11 cellular contexts compared by ENCODE assay signal in genomic region chr3:65548848-65549625, GRCh38.
DNase-seq lines count a peak whose midpoint lies in the region; ATAC-seq, FAIRE-seq and TF ChIP-seq lines count a peak whose summit lies in the region.
"Had no signal": no experiment of that assay in that cellular context is flagged by ENCODE, and none has a peak within 500 bp of the region (broad histone marks: within the 10 kb centered on the region; RNA-seq: fewer than 3 reads in every experiment).

No MANE protein-coding gene starts in this region.

- no CpG with 5 or more reads among the region's 71 CpGs for WGBS in trophoblast cell (ENCODE audit: extremely low coverage, insufficient coverage, insufficient read length)

- H3K27me3 ChIP-seq in BJ (ENCODE audit: control insufficient read depth, insufficient read depth, low read length) (no peaks in the 10 kb centered on the region), left ventricle myocardium inferior (ENCODE audit: low read depth) (no peaks in the 10 kb centered on the region), trophoblast cell (ENCODE audit: insufficient read depth, low read length) (peaks cover 24% of the 10 kb centered on the region)

- DNase-seq in BJ (ENCODE audit: low read depth) (no peak), left ventricle myocardium inferior (peak; percentile 45), trophoblast cell (no peak), GM19239 (ENCODE audit: insufficient read length, low spot score) (no peak), inferior parietal cortex (ENCODE audit: extremely low spot score) (no peak)
- DNase-seq: stimulated activated CD4-positive, alpha-beta T cell treated with anti-CD3 and anti-CD28 coated beads, Interleukin-2, amount 100 ng/mL, for 48 hours had no signal

- H2BK12ac ChIP-seq in trophoblast cell (ENCODE audit: low read length): no peak overlapping the region

- ATAC-seq in GM21737 (IDR thresholded peaks at IDR 0.05; ENCODE audit: unreplicated experiment) (no peak), GM18870 (IDR thresholded peaks at IDR 0.05; ENCODE audit: unreplicated experiment) (no peak)

- H3K14ac ChIP-seq in trophoblast cell (ENCODE audit: low read length): no peak overlapping the region

- CTCF ChIA-PET in BJ (lab: Yijun Ruan, JAX): interaction anchor here (0.7 to 1.4 kb wide), 2 partner anchors 14 to 168 kb away, joined by 3 to 4 read pairs; no protein-coding TSS in a partner anchor

- no peak overlapping the region for H2BK5ac ChIP-seq in trophoblast cell (ENCODE audit: low read depth, low read length, poor library complexity)

- no peaks in the 10 kb centered on the region for H3K79me2 ChIP-seq in trophoblast cell (ENCODE audit: control insufficient read depth, insufficient read depth, low read length, poor library complexity)

- TF ChIP-seq CTCF in BJ (IDR thresholded peaks at IDR 0.05; ENCODE audit: insufficient read depth, low read depth, low read length) (no peak), VCaP (conservative IDR thresholded peaks at IDR 0.05) (no peak), left ventricle myocardium inferior (IDR thresholded peaks at IDR 0.05; ENCODE audit: borderline replicate concordance) (no peak)

- no peak overlapping the region for H4K12ac ChIP-seq in trophoblast cell (ENCODE audit: low read depth, low read length)

- H3K27ac ChIP-seq in VCaP (peak overlapping the region; percentile 26; the same call in 1 of the 2 replicates), left ventricle myocardium inferior (replicated peaks) (peak overlapping the region; percentile 79), trophoblast cell (ENCODE audit: low read depth, low read length) (no peak overlapping the region)

- H3K36me3 ChIP-seq in BJ (ENCODE audit: control insufficient read depth, insufficient read depth, low read length) (no peaks in the 10 kb centered on the region), left ventricle myocardium inferior (no peaks in the 10 kb centered on the region), trophoblast cell (ENCODE audit: control insufficient read depth in 1 of 2, insufficient read depth in 2 of 2, low read length in 2 of 2) (no peaks in the 10 kb centered on the region)

- H3K18ac ChIP-seq in trophoblast cell (ENCODE audit: low read length): no peak overlapping the region

- H4K8ac ChIP-seq in trophoblast cell (ENCODE audit: low read depth, low read length): no peak overlapping the region

- H2AK5ac ChIP-seq in trophoblast cell (ENCODE audit: low read length): no peak overlapping the region

- no peaks in the 10 kb centered on the region for H3K9me3 ChIP-seq in left ventricle myocardium inferior (replicated peaks)
- no peaks in the 10 kb centered on the region for H3K9me3 ChIP-seq in trophoblast cell (ENCODE audit: insufficient read depth, low read depth, low read length)

- peak overlapping the region; percentile 58 for H3K4me3 ChIP-seq in BJ (ENCODE audit: low read depth, low read length)
- peak overlapping the region; percentile 79 for H3K4me3 ChIP-seq in left ventricle myocardium inferior
- H3K4me3 ChIP-seq in trophoblast cell (ENCODE audit: low read depth, low read length): peak overlapping the region; percentile 59

- H3K4me2 ChIP-seq in trophoblast cell (ENCODE audit: low read length): peak overlapping the region; percentile 75

- H3K79me1 ChIP-seq in trophoblast cell (ENCODE audit: low read length): no peaks in the 10 kb centered on the region

- intact Hi-C loops in left ventricle myocardium inferior (cut with micrococcal nuclease): no loop called here

- POLR2A ChIA-PET in BJ (lab: Charles Lee): no interaction called here

- no peak overlapping the region for H2AFZ ChIP-seq in trophoblast cell (ENCODE audit: insufficient read depth, low read length, poor library complexity)

- no peak overlapping the region for H3K9ac ChIP-seq in trophoblast cell (ENCODE audit: low read length)

- H3K4ac ChIP-seq in trophoblast cell (ENCODE audit: low read depth, low read length): no peak overlapping the region

- H2BK120ac ChIP-seq in trophoblast cell (ENCODE audit: insufficient read depth, low read length, poor library complexity): no peak overlapping the region

- H3K23ac ChIP-seq in trophoblast cell (ENCODE audit: low read length): no peak overlapping the region

- FAIRE-seq in GM19239 (lab: Jason Lieb, UNC): no peak
- FAIRE-seq: bronchial epithelial cell, G401.6 had no signal

- no peak overlapping the region for H4K91ac ChIP-seq in trophoblast cell (ENCODE audit: low read depth, low read length)

- H3K4me1 ChIP-seq in left ventricle myocardium inferior: peaks cover 70% of the 10 kb centered on the region
- H3K4me1 ChIP-seq in trophoblast cell (ENCODE audit: control insufficient read depth in 1 of 2, insufficient read depth in 2 of 2, low read length in 2 of 2): peaks cover 4 to 6% of the 10 kb centered on the region in 2 experiments
